ENCODE assay signal across 9 cellular contexts in the genomic region with DNA sequence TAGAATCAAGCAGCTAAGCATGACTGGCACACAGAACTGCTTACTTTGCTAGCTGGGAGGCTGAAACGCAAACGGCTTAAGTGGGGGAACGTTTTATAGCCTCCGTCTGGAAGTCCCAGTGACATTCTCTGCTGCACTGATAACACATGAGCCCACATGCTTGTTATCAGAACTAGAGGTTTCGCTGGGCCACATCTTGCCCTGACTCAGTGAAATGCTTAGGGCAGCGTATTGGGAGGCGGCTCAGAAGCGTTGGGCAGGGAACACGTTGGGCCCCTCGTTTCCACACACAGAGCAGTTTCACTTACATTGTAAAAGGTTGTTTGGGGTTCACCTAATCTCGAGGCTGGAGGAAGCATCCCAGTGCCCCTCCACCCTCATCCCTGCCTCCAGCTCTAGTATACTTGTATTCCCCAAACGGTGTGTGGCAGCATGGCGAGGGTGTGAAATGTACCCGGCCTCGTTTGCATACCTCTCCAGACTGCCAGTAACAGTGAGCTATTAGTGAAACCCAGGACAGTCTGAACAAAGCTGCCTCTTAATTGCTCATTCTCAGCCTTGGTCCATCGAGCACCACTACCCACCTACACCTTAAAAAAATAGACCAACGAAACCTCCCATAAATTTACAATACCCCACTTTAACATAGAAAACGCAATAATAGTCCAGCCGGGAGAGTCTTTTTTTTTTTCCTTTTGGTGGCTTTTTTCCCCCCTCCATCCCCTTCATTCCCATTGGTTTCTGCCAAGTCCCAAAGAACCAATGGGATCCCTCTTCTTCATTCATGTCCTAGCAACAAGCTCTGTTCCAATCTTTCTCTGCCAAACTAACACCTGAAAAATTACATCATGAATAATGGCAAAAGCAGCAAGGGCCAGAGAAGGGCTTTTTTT.
DNase-seq lines count a peak whose midpoint lies in the region; ATAC-seq and TF ChIP-seq lines count a peak whose summit lies in the region.
"Had no signal": no experiment of that assay in that cellular context is flagged by ENCODE, and none has a peak within 500 bp of the region (broad histone marks: within the 10 kb centered on the region; RNA-seq: fewer than 3 reads in every experiment).

No MANE protein-coding gene starts in this region.

- 52 to 57% methylated on average over 19 of the region's 19 CpGs for WGBS in heart right ventricle, 2 donors

- POLR2A ChIA-PET in HEK293 (lab: Yijun Ruan, JAX), result interaction anchor here (0.7 kb wide), 2 partner anchors 75 to 834 kb away, joined by 3 read pairs; no protein-coding TSS in a partner anchor

- no peak overlapping the region for H3K4me3 ChIP-seq in HEK293 (ENCODE audit: low read depth, low read length)
- H3K4me3 ChIP-seq in heart right ventricle, result no peak overlapping the region
- H3K4me3 ChIP-seq in rectal smooth muscle tissue (ENCODE audit: low read length), result peak overlapping the region; percentile 3
- no peak overlapping the region for H3K4me3 ChIP-seq in mucosa of descending colon

- H3K4me1 ChIP-seq in HEK293 (ENCODE audit: control insufficient read depth, insufficient read depth, low read length), result peaks cover 4% of the 10 kb centered on the region; the same call in 1 of the 2 replicates
- H3K4me1 ChIP-seq in heart right ventricle, result peaks cover 5 to 35% (median 14%) of the 10 kb centered on the region in 9 donors
- H3K4me1 ChIP-seq in rectal smooth muscle tissue (ENCODE audit: control insufficient read depth, insufficient read depth, low read length), result peaks cover 36% of the 10 kb centered on the region
- H3K4me1 ChIP-seq in mucosa of descending colon (ENCODE audit: low read depth), result no peaks in the 10 kb centered on the region

- no peaks in the 10 kb centered on the region for H3K9me3 ChIP-seq in HEK293 (ENCODE audit: control insufficient read depth, insufficient read depth, low read depth, low read length)
- peaks cover 0 to 7% (median 0%) of the 10 kb centered on the region in 11 donors for H3K9me3 ChIP-seq in heart right ventricle
- H3K9me3 ChIP-seq in mucosa of descending colon, result no peaks in the 10 kb centered on the region

- peak overlapping the region; percentile 50 for H3K27ac ChIP-seq in HEK293 (ENCODE audit: extremely low read depth, low read depth, low read length)
- H3K27ac ChIP-seq in heart right ventricle, result peak overlapping the region in 8 of 10 donors; percentile 3 to 80 (median 58)
- H3K27ac ChIP-seq in rectal smooth muscle tissue (ENCODE audit: low read depth, low read length), result peak overlapping the region; percentile 90

- peak; percentile 29 for DNase-seq in SK-MEL-5 (ENCODE audit: low read depth, low spot score)
- DNase-seq in heart right ventricle, result no peak
- no peak for DNase-seq in activated CD8-positive, alpha-beta memory T cell treated with anti-CD3 and anti-CD28 coated beads for 24 hours
- no peak for DNase-seq in mucosa of descending colon
- DNase-seq in NCI-H2107 (lab: John Stamatoyannopoulos, UW), result no peak
- DNase-seq: activated naive CD8-positive, alpha-beta T cell treated with anti-CD3 and anti-CD28 coated beads, Interleukin-2, amount 10 ng/mL, durations not matched to agents 7 days and 5 days had no signal

- H3K27me3 ChIP-seq in heart right ventricle (no peaks in the 10 kb centered on the region), rectal smooth muscle tissue (ENCODE audit: control insufficient read depth, insufficient read depth, low read length) (no peaks in the 10 kb centered on the region)

- in situ Hi-C loops in SK-MEL-5 (cut with HindIII; ENCODE audit: low pct_unique_long_range_greater_than_20kb, low sequenced_read_pairs), result no loop called here

- intact Hi-C loops in heart right ventricle (cut with DNase I) (no loop called here), mucosa of descending colon (cut with DNase I, micrococcal nuclease) (no loop called here)

- H3K36me3 ChIP-seq in HEK293 (ENCODE audit: control insufficient read depth in 2 of 2, insufficient read depth in 1 of 2, low read length in 2 of 2), result no peaks in the 10 kb centered on the region
- H3K36me3 ChIP-seq in heart right ventricle, result no peaks in the 10 kb centered on the region
- no peaks in the 10 kb centered on the region for H3K36me3 ChIP-seq in rectal smooth muscle tissue (ENCODE audit: control insufficient read depth, insufficient read depth, low read length)
- H3K36me3 ChIP-seq in mucosa of descending colon (ENCODE audit: low read depth), result no peaks in the 10 kb centered on the region

- no peak overlapping the region for H3K9ac ChIP-seq in rectal smooth muscle tissue (ENCODE audit: low read length)

- CTCF ChIA-PET in HEK293 (lab: Yijun Ruan, JAX), result interaction anchor here (0.8 kb wide), 1 partner anchor 18 kb away, joined by 3 read pairs; no protein-coding TSS in a partner anchor

- ATAC-seq in heart right ventricle, result peak; percentile 31 to 77 (median 70)
- ATAC-seq in GM19023 (IDR thresholded peaks at IDR 0.05; ENCODE audit: unreplicated experiment), result no peak
- no peak for ATAC-seq in mucosa of descending colon

- TF ChIP-seq CTCF in HEK293 (tag by site-specific recombination; IDR thresholded peaks at IDR 0.05) (no peak), heart right ventricle (IDR thresholded peaks at IDR 0.05) (no peak), mucosa of descending colon (IDR thresholded peaks at IDR 0.05) (no peak)

TF ChIP-seq in HEK293, 187 proteins besides CTCF, POLR2A, EP300 and RAD21:
- TF ChIP-seq ZBTB17 (tag by site-specific recombination; IDR thresholded peaks at IDR 0.05) (peak; percentile 68; the same call in 1 of the 2 replicates), ZNF624 (tag by site-specific recombination; IDR thresholded peaks at IDR 0.05) (no peak), SETDB1 (IDR thresholded peaks at IDR 0.05; ENCODE audit: insufficient read length, low read length) (peak; percentile 6), TRIM28 (IDR thresholded peaks at IDR 0.05; ENCODE audit: borderline replicate concordance, low read length) (peak; percentile 72; the same call in 1 of the 2 replicates), ZNF335 (tag by site-specific recombination; conservative IDR thresholded peaks at IDR 0.05) (0 out of 2 replicates have a peak, but pooled peaks have one; percentile 25), ZBTB48 (tag by site-specific recombination; IDR thresholded peaks at IDR 0.05) (0 out of 2 replicates have a peak, but pooled peaks have one; percentile 32), TCF7L2 (IDR thresholded peaks at IDR 0.05; ENCODE audit: borderline replicate concordance, low read depth, low read length) (no peak), SP3 (tag by site-specific recombination; IDR thresholded peaks at IDR 0.05) (no peak), ZNF391 (tag by site-specific recombination; IDR thresholded peaks at IDR 0.05; ENCODE audit: borderline replicate concordance, low read depth) (no peak), FEZF1 (tag by site-specific recombination; IDR thresholded peaks at IDR 0.05) (peak; percentile 25; the same call in 1 of the 2 replicates), GLIS1 (tag by site-specific recombination; IDR thresholded peaks at IDR 0.05) (peak; percentile 9; the same call in 1 of the 2 replicates), ZNF660 (tag by site-specific recombination; IDR thresholded peaks at IDR 0.05) (no peak), ZNF350 (tag by site-specific recombination; IDR thresholded peaks at IDR 0.05) (peak; percentile 61; the same call in 1 of the 2 replicates)
- TF ChIP-seq, protein P1, sequence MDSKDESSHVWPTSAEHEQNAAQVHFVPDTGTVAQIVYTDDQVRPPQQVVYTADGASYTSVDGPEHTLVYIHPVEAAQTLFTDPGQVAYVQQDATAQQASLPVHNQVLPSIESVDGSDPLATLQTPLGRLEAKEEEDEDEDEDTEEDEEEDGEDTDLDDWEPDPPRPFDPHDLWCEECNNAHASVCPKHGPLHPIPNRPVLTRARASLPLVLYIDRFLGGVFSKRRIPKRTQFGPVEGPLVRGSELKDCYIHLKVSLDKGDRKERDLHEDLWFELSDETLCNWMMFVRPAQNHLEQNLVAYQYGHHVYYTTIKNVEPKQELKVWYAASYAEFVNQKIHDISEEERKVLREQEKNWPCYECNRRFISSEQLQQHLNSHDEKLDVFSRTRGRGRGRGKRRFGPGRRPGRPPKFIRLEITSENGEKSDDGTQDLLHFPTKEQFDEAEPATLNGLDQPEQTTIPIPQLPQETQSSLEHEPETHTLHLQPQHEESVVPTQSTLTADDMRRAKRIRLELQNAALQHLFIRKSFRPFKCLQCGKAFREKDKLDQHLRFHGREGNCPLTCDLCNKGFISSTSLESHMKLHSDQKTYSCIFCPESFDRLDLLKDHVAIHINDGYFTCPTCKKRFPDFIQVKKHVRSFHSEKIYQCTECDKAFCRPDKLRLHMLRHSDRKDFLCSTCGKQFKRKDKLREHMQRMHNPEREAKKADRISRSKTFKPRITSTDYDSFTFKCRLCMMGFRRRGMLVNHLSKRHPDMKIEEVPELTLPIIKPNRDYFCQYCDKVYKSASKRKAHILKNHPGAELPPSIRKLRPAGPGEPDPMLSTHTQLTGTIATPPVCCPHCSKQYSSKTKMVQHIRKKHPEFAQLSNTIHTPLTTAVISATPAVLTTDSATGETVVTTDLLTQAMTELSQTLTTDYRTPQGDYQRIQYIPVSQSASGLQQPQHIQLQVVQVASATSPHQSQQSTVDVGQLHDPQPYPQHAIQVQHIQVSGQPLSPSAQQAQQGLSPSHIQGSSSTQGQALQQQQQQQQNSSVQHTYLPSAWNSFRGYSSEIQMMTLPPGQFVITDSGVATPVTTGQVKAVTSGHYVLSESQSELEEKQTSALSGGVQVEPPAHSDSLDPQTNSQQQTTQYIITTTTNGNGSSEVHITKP (tag by site-specific recombination; IDR thresholded peaks at IDR 0.05), result peak; percentile 86

Comparison
In these comparisons a context has a peak if more than half of its experiments do, and no peak if none do; other contexts are left out.
1. ATAC-seq: peak in heart right ventricle (8 of 8); none in GM19023 (single experiment) and mucosa of descending colon (single experiment).
2. Peak in every context shown above with its lines, with median percentiles within 50 percentile points of each other: H3K27ac ChIP-seq.